In the genomic region with DNA sequence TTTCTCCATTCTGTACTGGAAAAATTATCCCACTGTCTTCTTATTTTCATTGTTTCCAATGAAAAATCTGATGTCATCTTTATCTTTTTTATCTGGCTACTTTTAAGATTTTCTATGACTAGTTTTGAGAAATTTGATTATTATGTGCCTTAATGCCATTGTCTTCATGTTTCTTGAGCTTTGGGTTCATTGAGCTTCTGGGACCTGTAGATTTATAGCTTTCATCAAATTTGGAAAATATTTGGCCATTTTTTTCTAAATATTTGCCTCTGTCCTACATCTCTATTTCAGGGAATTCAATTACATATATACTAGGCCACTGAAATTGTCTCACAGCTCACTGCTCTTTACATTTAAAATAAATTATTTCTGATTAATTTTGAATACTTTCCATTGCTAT, we compare ENCODE assay signal across 8 cellular contexts. TPM values are rescaled to one million over a fixed set of nuclear protein-coding genes. Genes with fewer than 3 reads are reported as not detected.
"Had no signal": no experiment of that assay in that cellular context is flagged by ENCODE, and none has a peak within 500 bp of the region (broad histone marks: within the 10 kb centered on the region; RNA-seq: fewer than 3 reads in every experiment).

No MANE protein-coding gene starts in this region.

- FAIRE-seq: HepG2, HTR-8/SVneo had no signal

- H3K27ac ChIP-seq: HL-60, KMS-11 had no signal

- DNase-seq: IMR-90, KBM-7, KG1 had no signal

- ATAC-seq: HepG2 had no signal

- H3K4me2 ChIP-seq: KMS-11 had no signal

- H3K9ac ChIP-seq: KMS-11 had no signal

RNA-seq across cellular contexts. Expression of a gene that starts 38.7 kb away (rescaled TPM):
- total RNA-seq: HepG2, HT-29 had no signal
- polyA plus RNA-seq: HepG2 had no signal
